ENCODE assay signal across 16 cellular contexts in the genomic region with DNA sequence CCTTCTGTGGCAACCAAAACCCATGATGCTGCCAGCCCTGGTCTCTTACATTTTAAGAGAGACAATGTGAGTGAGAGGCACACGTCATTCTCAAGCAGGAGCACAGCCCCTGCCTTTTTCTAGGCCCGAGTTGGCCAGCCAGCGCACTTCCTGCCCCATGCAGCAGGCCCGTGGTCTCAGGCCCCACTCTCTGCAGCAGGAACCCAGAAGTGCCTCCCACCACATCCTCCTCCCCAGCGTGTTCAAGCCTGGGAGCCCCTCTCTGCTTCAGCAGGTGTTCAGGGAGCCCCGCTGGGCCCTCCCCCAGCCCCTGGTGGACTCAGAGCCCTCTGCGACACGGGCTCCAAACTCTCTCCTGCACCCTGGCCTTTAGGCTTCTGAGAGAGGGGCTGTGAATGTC. TPM values are rescaled to one million over a fixed set of nuclear protein-coding genes. Genes with fewer than 3 reads are reported as not detected.
DNase-seq lines count a peak whose midpoint lies in the region; ATAC-seq and TF ChIP-seq lines count a peak whose summit lies in the region.
"Had no signal": no experiment of that assay in that cellular context is flagged by ENCODE, and none has a peak within 500 bp of the region (broad histone marks: within the 10 kb centered on the region; RNA-seq: fewer than 3 reads in every experiment).

No MANE protein-coding gene starts in this region.

- H3K9me3 ChIP-seq in gastroesophageal sphincter = peaks cover 0 to 19% (median 0%) of the 10 kb centered on the region in 3 donors
- H3K9me3 ChIP-seq: stomach had no signal

- no peak overlapping the region for H3K4me2 ChIP-seq in GM23338

- H3K27me3 Mint-ChIP-seq in GM23338 (ENCODE audit: insufficient read depth, low read depth, poor library complexity) (peaks cover 6% of the 10 kb centered on the region), naive B cell (no peaks in the 10 kb centered on the region)
- no peaks in the 10 kb centered on the region for H3K27me3 Mint-ChIP-seq in activated T-helper 2 cell treated with anti-CD3 and anti-CD28 coated beads, Interferon-gamma antibody, Interleukin-2, Interleukin-4, amounts not matched to agents 10 μg/mL and 5 μg/mL and 100 μg/mL, durations not matched to agents 14 hours and 24 hours and 36 hours (ENCODE audit: low read depth)

- H3F3A ChIP-seq in GM23338 (replicated peaks; ENCODE audit: low read depth) = no peaks in the 10 kb centered on the region

- H3K9me3 Mint-ChIP-seq in GM23338 (peaks cover 12% of the 10 kb centered on the region; the same call in 1 of the 3 replicates), naive B cell (no peaks in the 10 kb centered on the region)
- peaks cover 7% of the 10 kb centered on the region for H3K9me3 Mint-ChIP-seq in activated T-helper 2 cell treated with anti-CD3 and anti-CD28 coated beads, Interferon-gamma antibody, Interleukin-2, Interleukin-4, amounts not matched to agents 10 μg/mL and 5 μg/mL and 100 μg/mL, durations not matched to agents 14 hours and 24 hours and 36 hours

- no peak for TF ChIP-seq CTCF in GM23338 (conservative IDR thresholded peaks at IDR 0.05; ENCODE audit: low read depth in 2 of 2)
- TF ChIP-seq CTCF in gastroesophageal sphincter (IDR thresholded peaks at IDR 0.05) = no peak

- intact Hi-C loops in activated T-helper 2 cell treated with anti-CD3 and anti-CD28 coated beads, Interferon-gamma antibody, Interleukin-2, Interleukin-4, amounts not matched to agents 10 μg/mL and 5 μg/mL and 100 μg/mL, durations not matched to agents 14 hours and 24 hours and 36 hours (cut with micrococcal nuclease) = no loop called here

- no peaks in the 10 kb centered on the region; the same call in 1 of the 2 replicates for H3K4me1 ChIP-seq in GM23338 (ENCODE audit: insufficient read depth)
- H3K4me1 ChIP-seq in gastroesophageal sphincter = no peaks in the 10 kb centered on the region

- H3K4me3 Mint-ChIP-seq in GM23338 = no peak overlapping the region
- no peak overlapping the region for H3K4me3 Mint-ChIP-seq in activated T-helper 2 cell treated with anti-CD3 and anti-CD28 coated beads, Interferon-gamma antibody, Interleukin-2, Interleukin-4, amounts not matched to agents 10 μg/mL and 5 μg/mL and 100 μg/mL, durations not matched to agents 14 hours and 24 hours and 36 hours (ENCODE audit: low read depth)
- H3K4me3 Mint-ChIP-seq in naive B cell = peak overlapping the region in 1 of 8 donors; percentile 35
- H3K4me3 Mint-ChIP-seq: WTC11 had no signal

- no peak overlapping the region for H3K27ac Mint-ChIP-seq in GM23338
- peak overlapping the region; percentile 47 for H3K27ac Mint-ChIP-seq in activated T-helper 2 cell treated with anti-CD3 and anti-CD28 coated beads, Interferon-gamma antibody, Interleukin-2, Interleukin-4, amounts not matched to agents 10 μg/mL and 5 μg/mL and 100 μg/mL, durations not matched to agents 14 hours and 24 hours and 36 hours
- H3K27ac Mint-ChIP-seq in naive B cell = peak overlapping the region; percentile 66 to 92 (median 81)
- H3K27ac Mint-ChIP-seq: progenitor cell of endocrine pancreas had no signal

- no peaks in the 10 kb centered on the region for H3K36me3 Mint-ChIP-seq in GM23338 (ENCODE audit: low read depth)
- peaks cover 9% of the 10 kb centered on the region for H3K36me3 Mint-ChIP-seq in activated T-helper 2 cell treated with anti-CD3 and anti-CD28 coated beads, Interferon-gamma antibody, Interleukin-2, Interleukin-4, amounts not matched to agents 10 μg/mL and 5 μg/mL and 100 μg/mL, durations not matched to agents 14 hours and 24 hours and 36 hours (ENCODE audit: low read depth)
- no peaks in the 10 kb centered on the region for H3K36me3 Mint-ChIP-seq in naive B cell

- H3K4me3 ChIP-seq in GM23338 (no peak overlapping the region), gastroesophageal sphincter (no peak overlapping the region)
- H3K4me3 ChIP-seq: stomach had no signal

- H3K36me3 ChIP-seq in GM23338 (ENCODE audit: insufficient read depth) (no peaks in the 10 kb centered on the region), gastroesophageal sphincter (no peaks in the 10 kb centered on the region)
- H3K36me3 ChIP-seq: stomach had no signal

- no CpG with 5 or more reads among the region's 8 CpGs for WGBS in gastroesophageal sphincter (ENCODE audit: low coverage in 1 of 2), 2 donors

- no peak; the same call in 2 of the 3 replicates for ATAC-seq in GM23338
- ATAC-seq in naive B cell (ENCODE audit: low read depth in 2 of 2) = peak; percentile 90 to 93
- no peak for ATAC-seq in gastroesophageal sphincter
- no peak for ATAC-seq in GM21737 (IDR thresholded peaks at IDR 0.05; ENCODE audit: unreplicated experiment)
- ATAC-seq in HG03045 (IDR thresholded peaks at IDR 0.05; ENCODE audit: unreplicated experiment) = no peak
- ATAC-seq: WTC11 had no signal

- TF ChIP-seq POLR2A in gastroesophageal sphincter (IDR thresholded peaks at IDR 0.05) = no peak

- no peak overlapping the region for H3K27ac ChIP-seq in GM23338 (ENCODE audit: low read depth)
- H3K27ac ChIP-seq in gastroesophageal sphincter = no peak overlapping the region
- H3K27ac ChIP-seq: HL-60 had no signal

- H3K79me2 ChIP-seq in GM23338 (replicated peaks; ENCODE audit: insufficient read depth) = no peaks in the 10 kb centered on the region

- TF ChIP-seq EP300 in gastroesophageal sphincter (IDR thresholded peaks at IDR 0.05) = no peak

- no peaks in the 10 kb centered on the region for H3K27me3 ChIP-seq in GM23338 (ENCODE audit: insufficient read depth)
- peaks cover 8% of the 10 kb centered on the region for H3K27me3 ChIP-seq in gastroesophageal sphincter

- H2AFZ ChIP-seq in GM23338 = peak overlapping the region; percentile 43; the same call in 1 of the 2 replicates

- no peaks in the 10 kb centered on the region for H4K20me1 ChIP-seq in GM23338 (replicated peaks; ENCODE audit: insufficient read depth)

- H3K9me2 ChIP-seq in GM23338 (ENCODE audit: insufficient read depth) = no peaks in the 10 kb centered on the region

- peaks cover 25% of the 10 kb centered on the region for H3K4me1 Mint-ChIP-seq in GM23338
- H3K4me1 Mint-ChIP-seq in activated T-helper 2 cell treated with anti-CD3 and anti-CD28 coated beads, Interferon-gamma antibody, Interleukin-2, Interleukin-4, amounts not matched to agents 10 μg/mL and 5 μg/mL and 100 μg/mL, durations not matched to agents 14 hours and 24 hours and 36 hours (ENCODE audit: low read depth) = peaks cover 35% of the 10 kb centered on the region
- peaks cover 26 to 34% (median 31%) of the 10 kb centered on the region in 3 donors for H3K4me1 Mint-ChIP-seq in naive B cell

- DNase-seq in CD1c-positive myeloid dendritic cell (ENCODE audit: extremely low spot score) = peak; percentile 41
- no peak for DNase-seq in GM23338 (ENCODE audit: low spot score)
- DNase-seq in activated T-helper 2 cell treated with anti-CD3 and anti-CD28 coated beads, Interferon-gamma antibody, Interleukin-2, Interleukin-4, amounts not matched to agents 10 μg/mL and 5 μg/mL and 100 μg/mL, durations not matched to agents 14 hours and 24 hours and 36 hours (ENCODE audit: low spot score) = no peak
- peak; percentile 56 for DNase-seq in naive B cell
- no peak for DNase-seq in stimulated activated CD4-positive, alpha-beta T cell treated with anti-CD3 and anti-CD28 coated beads, Interleukin-4, amount 100 ng/mL, for 24 hours
- DNase-seq: erythroblast, mesenchymal stem cell, NCI-H1092, SHP77, stomach had no signal

TF ChIP-seq in GM23338, 12 proteins besides CTCF, POLR2A, EP300 and RAD21 (continues in another document):
- TF ChIP-seq EZH2 (IDR thresholded peaks at IDR 0.05; ENCODE audit: low read depth, unreplicated experiment) (no peak), JUNB (IDR thresholded peaks at IDR 0.05; ENCODE audit: unreplicated experiment) (no peak), NANOG (IDR thresholded peaks at IDR 0.05; ENCODE audit: borderline replicate concordance) (no peak)
- TF ChIP-seq, protein P1, sequence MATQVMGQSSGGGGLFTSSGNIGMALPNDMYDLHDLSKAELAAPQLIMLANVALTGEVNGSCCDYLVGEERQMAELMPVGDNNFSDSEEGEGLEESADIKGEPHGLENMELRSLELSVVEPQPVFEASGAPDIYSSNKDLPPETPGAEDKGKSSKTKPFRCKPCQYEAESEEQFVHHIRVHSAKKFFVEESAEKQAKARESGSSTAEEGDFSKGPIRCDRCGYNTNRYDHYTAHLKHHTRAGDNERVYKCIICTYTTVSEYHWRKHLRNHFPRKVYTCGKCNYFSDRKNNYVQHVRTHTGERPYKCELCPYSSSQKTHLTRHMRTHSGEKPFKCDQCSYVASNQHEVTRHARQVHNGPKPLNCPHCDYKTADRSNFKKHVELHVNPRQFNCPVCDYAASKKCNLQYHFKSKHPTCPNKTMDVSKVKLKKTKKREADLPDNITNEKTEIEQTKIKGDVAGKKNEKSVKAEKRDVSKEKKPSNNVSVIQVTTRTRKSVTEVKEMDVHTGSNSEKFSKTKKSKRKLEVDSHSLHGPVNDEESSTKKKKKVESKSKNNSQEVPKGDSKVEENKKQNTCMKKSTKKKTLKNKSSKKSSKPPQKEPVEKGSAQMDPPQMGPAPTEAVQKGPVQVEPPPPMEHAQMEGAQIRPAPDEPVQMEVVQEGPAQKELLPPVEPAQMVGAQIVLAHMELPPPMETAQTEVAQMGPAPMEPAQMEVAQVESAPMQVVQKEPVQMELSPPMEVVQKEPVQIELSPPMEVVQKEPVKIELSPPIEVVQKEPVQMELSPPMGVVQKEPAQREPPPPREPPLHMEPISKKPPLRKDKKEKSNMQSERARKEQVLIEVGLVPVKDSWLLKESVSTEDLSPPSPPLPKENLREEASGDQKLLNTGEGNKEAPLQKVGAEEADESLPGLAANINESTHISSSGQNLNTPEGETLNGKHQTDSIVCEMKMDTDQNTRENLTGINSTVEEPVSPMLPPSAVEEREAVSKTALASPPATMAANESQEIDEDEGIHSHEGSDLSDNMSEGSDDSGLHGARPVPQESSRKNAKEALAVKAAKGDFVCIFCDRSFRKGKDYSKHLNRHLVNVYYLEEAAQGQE (IDR thresholded peaks at IDR 0.05; ENCODE audit: unreplicated experiment) = no peak

RNA-seq across cellular contexts. Expression of a gene that starts 30.5 kb away (rescaled TPM):
- total RNA-seq in GM23338 (2014; rRNA removed; shearing (Covaris generic)) = 7.9 and 11.7 TPM in 2 replicates
- 40.3 and 44.9 TPM in 2 replicates for polyA plus RNA-seq in GM23338 (2016; fragmentation: Nextera tagmentation; extraction: Ambion mirVana)
- 36.2 and 42.4 TPM in 2 replicates for total RNA-seq in activated T-helper 2 cell treated with anti-CD3 and anti-CD28 coated beads, Interferon-gamma antibody, Interleukin-2, Interleukin-4, amounts not matched to agents 10 μg/mL and 5 μg/mL and 100 μg/mL, durations not matched to agents 14 hours and 24 hours and 36 hours
- 100 to 1,000 TPM in 5 of 6 donors, 10 to 100 TPM in 1; 93.9 to 177 (median 158) TPM for polyA plus RNA-seq in naive B cell (ENCODE audit: low read depth in 6 of 6)
- 10 to 100 TPM; 20.3 to 35.2 (median 21.7) TPM for total RNA-seq in gastroesophageal sphincter

RNA-seq across cellular contexts. Expression of a gene that starts 46.8 kb away (rescaled TPM):
- 34.0 and 35.1 TPM in 2 replicates for total RNA-seq in GM23338 (2014; rRNA removed; shearing (Covaris generic))
- polyA plus RNA-seq in GM23338 (2016; fragmentation: Nextera tagmentation; extraction: Ambion mirVana) (5.8 and 6.1 TPM in 2 replicates), naive B cell (ENCODE audit: low read depth in 6 of 6) (1 to 10 TPM in 1 of 6 donors, under 1 TPM in 5; 0.19 to 2.3 (median 0.74) TPM)
- 23.0 and 23.4 TPM in 2 replicates for total RNA-seq in activated T-helper 2 cell treated with anti-CD3 and anti-CD28 coated beads, Interferon-gamma antibody, Interleukin-2, Interleukin-4, amounts not matched to agents 10 μg/mL and 5 μg/mL and 100 μg/mL, durations not matched to agents 14 hours and 24 hours and 36 hours
- total RNA-seq in gastroesophageal sphincter = under 1 TPM in 2 of 4 donors, not detected in 2; 0.13 to 0.15 TPM

Comparison
In these comparisons a context has a peak if more than half of its experiments do, and no peak if none do; other contexts are left out.
1. DNase-seq: peak in CD1c-positive myeloid dendritic cell (single experiment) and naive B cell (single experiment); none in GM23338 (single experiment), activated T-helper 2 cell treated with anti-CD3 and anti-CD28 coated beads, Interferon-gamma antibody, Interleukin-2, Interleukin-4, amounts not matched to agents 10 μg/mL and 5 μg/mL and 100 μg/mL, durations not matched to agents 14 hours and 24 hours and 36 hours (single experiment) and stimulated activated CD4-positive, alpha-beta T cell treated with anti-CD3 and anti-CD28 coated beads, Interleukin-4, amount 100 ng/mL, for 24 hours (single experiment).
2. ATAC-seq: peak in naive B cell (2 of 2); none in GM23338 (single experiment), gastroesophageal sphincter (single experiment), GM21737 (single experiment) and HG03045 (single experiment).
3. RNA of a gene that starts 46.8 kb away (total RNA-seq): 34.0 to 35.1 TPM in GM23338 and 23.0 to 23.4 TPM in activated T-helper 2 cell treated with anti-CD3 and anti-CD28 coated beads, Interferon-gamma antibody, Interleukin-2, Interleukin-4, amounts not matched to agents 10 μg/mL and 5 μg/mL and 100 μg/mL, durations not matched to agents 14 hours and 24 hours and 36 hours; 0.13 to 0.15 TPM in gastroesophageal sphincter; every median in the first group is over 10 times any median in the second.